In genomic region chr4:7677086-7677485, GRCh38 we compare ENCODE assay signal across 16 cellular contexts.
A peak's percentile ranks its signal among the peaks of the same experiment; 100 is the strongest.
DNase-seq lines count a peak whose midpoint lies in the region; ATAC-seq and TF ChIP-seq lines count a peak whose summit lies in the region.
"Had no signal": no experiment of that assay in that cellular context is flagged by ENCODE, and none has a peak within 500 bp of the region (broad histone marks: within the 10 kb centered on the region; RNA-seq: fewer than 3 reads in every experiment).

No MANE protein-coding gene starts in this region.

- no peak for ATAC-seq in Right ventricle myocardium inferior
- no peak for ATAC-seq in stimulated activated effector memory CD8-positive, alpha-beta T cell treated with anti-CD3 and anti-CD28 coated beads, Interleukin-12 subunit alpha, Interleukin-12 subunit beta, amount 100 ng/mL, for 72 hours

- DNase-seq in Right ventricle myocardium inferior (ENCODE audit: missing footprints) (peak; percentile 69), right atrium auricular region (ENCODE audit: low spot score) (no peak), chondrocyte (ENCODE audit: low spot score) (peak; percentile 65), nephron progenitor cell (no peak), EL (no peak), DMS 273 (lab: John Stamatoyannopoulos, UW; ENCODE audit: unreplicated experiment) (no peak)
- DNase-seq in stimulated activated effector memory CD8-positive, alpha-beta T cell treated with anti-CD3 and anti-CD28 coated beads, Interleukin-12 subunit alpha, Interleukin-12 subunit beta, amount 100 ng/mL, for 72 hours (ENCODE audit: low spot score in 2 of 2): no peak
- no peak for DNase-seq in activated CD8-positive, alpha-beta memory T cell treated with anti-CD3 and anti-CD28 coated beads, Interleukin-2, amount 50 U/mL, for 48 hours
- DNase-seq: 8988T, Karpas-422, NCI-H1417, NCI-H446 treated with DMSO at 0.1 percent for 48 hours, NCI-H526 treated with DMSO at 0.1 percent for 48 hours, OCI-M1, SHP77 had no signal

- H3K27me3 Mint-ChIP-seq in chondrocyte (ENCODE audit: low read depth): peaks cover 45% of the 10 kb centered on the region
- H3K27me3 Mint-ChIP-seq in nephron progenitor cell (ENCODE audit: low read depth, poor library complexity): peaks cover 11% of the 10 kb centered on the region

- H3K9me3 ChIP-seq in right atrium auricular region: no peaks in the 10 kb centered on the region

- H3K4me3 ChIP-seq in right atrium auricular region: no peak overlapping the region

- H3K4me3 Mint-ChIP-seq in chondrocyte (ENCODE audit: unreplicated experiment): no peak overlapping the region
- H3K4me3 Mint-ChIP-seq in nephron progenitor cell: no peak overlapping the region
- no peak overlapping the region for H3K4me3 Mint-ChIP-seq in stimulated activated effector memory CD8-positive, alpha-beta T cell treated with anti-CD3 and anti-CD28 coated beads, Interleukin-12 subunit alpha, Interleukin-12 subunit beta, amount 100 ng/mL, for 72 hours
- H3K4me3 Mint-ChIP-seq: CD14-positive monocyte had no signal

- TF ChIP-seq CTCF in right atrium auricular region (IDR thresholded peaks at IDR 0.05) (no peak), chondrocyte (IDR thresholded peaks at IDR 0.05) (no peak), nephron progenitor cell (IDR thresholded peaks at IDR 0.05) (no peak)

- H3K4me1 Mint-ChIP-seq in chondrocyte (ENCODE audit: low read depth) (no peaks in the 10 kb centered on the region), nephron progenitor cell (peaks cover 37% of the 10 kb centered on the region)
- peaks cover 9% of the 10 kb centered on the region for H3K4me1 Mint-ChIP-seq in stimulated activated effector memory CD8-positive, alpha-beta T cell treated with anti-CD3 and anti-CD28 coated beads, Interleukin-12 subunit alpha, Interleukin-12 subunit beta, amount 100 ng/mL, for 72 hours

- H3K27ac Mint-ChIP-seq in chondrocyte (ENCODE audit: unreplicated experiment) (no peak overlapping the region), nephron progenitor cell (peak overlapping the region; percentile 92)
- peak overlapping the region; percentile 58 for H3K27ac Mint-ChIP-seq in stimulated activated effector memory CD8-positive, alpha-beta T cell treated with anti-CD3 and anti-CD28 coated beads, Interleukin-12 subunit alpha, Interleukin-12 subunit beta, amount 100 ng/mL, for 72 hours

- no peaks in the 10 kb centered on the region for H3K27me3 ChIP-seq in right atrium auricular region

- intact Hi-C loops in Right ventricle myocardium inferior (cut with DNase I): no loop called here

- H3K9me3 Mint-ChIP-seq in chondrocyte (ENCODE audit: low read depth) (peaks cover 6% of the 10 kb centered on the region), nephron progenitor cell (peaks cover 18% of the 10 kb centered on the region)
- H3K9me3 Mint-ChIP-seq in stimulated activated effector memory CD8-positive, alpha-beta T cell treated with anti-CD3 and anti-CD28 coated beads, Interleukin-12 subunit alpha, Interleukin-12 subunit beta, amount 100 ng/mL, for 72 hours: no peaks in the 10 kb centered on the region

- no peak overlapping the region for H3K27ac ChIP-seq in right atrium auricular region

- H3K36me3 Mint-ChIP-seq in chondrocyte (ENCODE audit: low read depth): peaks cover 5% of the 10 kb centered on the region
- H3K36me3 Mint-ChIP-seq in nephron progenitor cell (ENCODE audit: low read depth): peaks cover 12% of the 10 kb centered on the region
- no peaks in the 10 kb centered on the region for H3K36me3 Mint-ChIP-seq in stimulated activated effector memory CD8-positive, alpha-beta T cell treated with anti-CD3 and anti-CD28 coated beads, Interleukin-12 subunit alpha, Interleukin-12 subunit beta, amount 100 ng/mL, for 72 hours

- no peaks in the 10 kb centered on the region for H3K4me1 ChIP-seq in right atrium auricular region

- H3K36me3 ChIP-seq in right atrium auricular region: no peaks in the 10 kb centered on the region

Comparison
In these comparisons a context has a peak if more than half of its experiments do, and no peak if none do; other contexts are left out.
1. DNase-seq: peak in Right ventricle myocardium inferior (single experiment) and chondrocyte (single experiment); none in right atrium auricular region (single experiment), nephron progenitor cell (single experiment), stimulated activated effector memory CD8-positive, alpha-beta T cell treated with anti-CD3 and anti-CD28 coated beads, Interleukin-12 subunit alpha, Interleukin-12 subunit beta, amount 100 ng/mL, for 72 hours (0 of 2), EL (single experiment), activated CD8-positive, alpha-beta memory T cell treated with anti-CD3 and anti-CD28 coated beads, Interleukin-2, amount 50 U/mL, for 48 hours (single experiment) and DMS 273 (single experiment).